ENCODE assay signal across 1 cellular context in the genomic region with DNA sequence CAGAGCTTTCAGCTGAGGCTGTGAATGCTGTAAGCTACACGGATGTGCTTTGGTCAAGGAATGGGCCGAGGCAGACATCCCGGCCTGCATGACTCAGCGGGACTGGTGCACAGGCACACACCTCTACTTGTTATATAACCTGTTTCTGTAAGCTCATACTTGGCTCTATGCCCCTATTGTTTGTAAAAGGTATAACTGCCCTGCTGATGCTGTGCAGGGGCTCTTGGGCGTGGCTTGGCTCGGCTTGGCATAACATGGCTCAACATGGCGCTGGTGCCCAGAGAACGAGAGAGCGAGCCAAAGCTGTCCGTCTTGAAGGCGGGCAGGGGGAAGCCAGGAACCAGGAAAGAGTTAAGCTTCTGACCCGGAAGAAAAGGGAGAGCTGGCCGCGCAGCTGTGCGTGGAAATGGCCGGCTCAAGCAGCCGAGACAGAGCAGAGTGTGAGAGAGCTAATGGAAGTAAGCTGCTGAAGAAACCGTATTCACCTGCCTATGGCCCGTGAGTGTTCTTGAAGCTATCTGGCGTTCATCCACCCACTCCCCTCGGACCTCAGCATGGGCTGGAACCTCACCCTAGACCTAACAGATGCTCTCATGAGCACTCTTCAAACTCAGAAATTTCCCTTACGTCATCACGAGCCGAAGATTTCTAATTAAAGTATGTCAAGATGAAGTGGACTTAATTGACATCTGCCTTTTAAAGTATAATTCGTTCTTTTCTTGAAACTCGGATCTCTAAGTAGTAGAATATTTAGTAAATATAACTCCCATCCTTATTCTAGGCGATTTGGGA.
A peak's percentile ranks its signal among the peaks of the same experiment; 100 is the strongest.
TF ChIP-seq lines count a peak whose summit lies in the region.

No MANE protein-coding gene starts in this region.

TF ChIP-seq in HCT116, 20 proteins besides CTCF, POLR2A, EP300 and RAD21 (continued from another document):
- TF ChIP-seq, protein P1, sequence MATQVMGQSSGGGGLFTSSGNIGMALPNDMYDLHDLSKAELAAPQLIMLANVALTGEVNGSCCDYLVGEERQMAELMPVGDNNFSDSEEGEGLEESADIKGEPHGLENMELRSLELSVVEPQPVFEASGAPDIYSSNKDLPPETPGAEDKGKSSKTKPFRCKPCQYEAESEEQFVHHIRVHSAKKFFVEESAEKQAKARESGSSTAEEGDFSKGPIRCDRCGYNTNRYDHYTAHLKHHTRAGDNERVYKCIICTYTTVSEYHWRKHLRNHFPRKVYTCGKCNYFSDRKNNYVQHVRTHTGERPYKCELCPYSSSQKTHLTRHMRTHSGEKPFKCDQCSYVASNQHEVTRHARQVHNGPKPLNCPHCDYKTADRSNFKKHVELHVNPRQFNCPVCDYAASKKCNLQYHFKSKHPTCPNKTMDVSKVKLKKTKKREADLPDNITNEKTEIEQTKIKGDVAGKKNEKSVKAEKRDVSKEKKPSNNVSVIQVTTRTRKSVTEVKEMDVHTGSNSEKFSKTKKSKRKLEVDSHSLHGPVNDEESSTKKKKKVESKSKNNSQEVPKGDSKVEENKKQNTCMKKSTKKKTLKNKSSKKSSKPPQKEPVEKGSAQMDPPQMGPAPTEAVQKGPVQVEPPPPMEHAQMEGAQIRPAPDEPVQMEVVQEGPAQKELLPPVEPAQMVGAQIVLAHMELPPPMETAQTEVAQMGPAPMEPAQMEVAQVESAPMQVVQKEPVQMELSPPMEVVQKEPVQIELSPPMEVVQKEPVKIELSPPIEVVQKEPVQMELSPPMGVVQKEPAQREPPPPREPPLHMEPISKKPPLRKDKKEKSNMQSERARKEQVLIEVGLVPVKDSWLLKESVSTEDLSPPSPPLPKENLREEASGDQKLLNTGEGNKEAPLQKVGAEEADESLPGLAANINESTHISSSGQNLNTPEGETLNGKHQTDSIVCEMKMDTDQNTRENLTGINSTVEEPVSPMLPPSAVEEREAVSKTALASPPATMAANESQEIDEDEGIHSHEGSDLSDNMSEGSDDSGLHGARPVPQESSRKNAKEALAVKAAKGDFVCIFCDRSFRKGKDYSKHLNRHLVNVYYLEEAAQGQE (IDR thresholded peaks at IDR 0.05; ENCODE audit: low read depth): no peak
- TF ChIP-seq SRF (IDR thresholded peaks at IDR 0.05; ENCODE audit: low read depth) (no peak; the same call in 1 of the 2 replicates), FOSL1 (IDR thresholded peaks at IDR 0.05; ENCODE audit: low read depth) (no peak), SIN3A (IDR thresholded peaks at IDR 0.05; ENCODE audit: low read depth) (0 out of 2 replicates have a peak, but pooled peaks have one; percentile 31), EZH2 (IDR thresholded peaks at IDR 0.05) (no peak), EZH2phosphoT487 (IDR thresholded peaks at IDR 0.05; ENCODE audit: borderline replicate concordance) (no peak), YY1 (IDR thresholded peaks at IDR 0.05; ENCODE audit: extremely low read depth, insufficient replicate concordance, low read depth, low read length) (peak; percentile 90), SP1 (IDR thresholded peaks at IDR 0.05; ENCODE audit: low read depth) (peak; percentile 51), POLR2AphosphoS5 (IDR thresholded peaks at IDR 0.05; ENCODE audit: low read depth, low read length) (peak; percentile 46; the same call in 1 of the 2 replicates), CBX3 (IDR thresholded peaks at IDR 0.05; ENCODE audit: low read depth) (peak; percentile 48; the same call in 1 of the 2 replicates), ZNF274 (IDR thresholded peaks at IDR 0.05; ENCODE audit: low read depth, low read length) (no peak), ZFX (IDR thresholded peaks at IDR 0.05) (no peak), CEBPB (IDR thresholded peaks at IDR 0.05; ENCODE audit: low read depth) (no peak), EGR1 (IDR thresholded peaks at IDR 0.05; ENCODE audit: low read depth) (0 out of 2 replicates have a peak, but pooled peaks have one; percentile 17)
- TF ChIP-seq, protein P2, sequence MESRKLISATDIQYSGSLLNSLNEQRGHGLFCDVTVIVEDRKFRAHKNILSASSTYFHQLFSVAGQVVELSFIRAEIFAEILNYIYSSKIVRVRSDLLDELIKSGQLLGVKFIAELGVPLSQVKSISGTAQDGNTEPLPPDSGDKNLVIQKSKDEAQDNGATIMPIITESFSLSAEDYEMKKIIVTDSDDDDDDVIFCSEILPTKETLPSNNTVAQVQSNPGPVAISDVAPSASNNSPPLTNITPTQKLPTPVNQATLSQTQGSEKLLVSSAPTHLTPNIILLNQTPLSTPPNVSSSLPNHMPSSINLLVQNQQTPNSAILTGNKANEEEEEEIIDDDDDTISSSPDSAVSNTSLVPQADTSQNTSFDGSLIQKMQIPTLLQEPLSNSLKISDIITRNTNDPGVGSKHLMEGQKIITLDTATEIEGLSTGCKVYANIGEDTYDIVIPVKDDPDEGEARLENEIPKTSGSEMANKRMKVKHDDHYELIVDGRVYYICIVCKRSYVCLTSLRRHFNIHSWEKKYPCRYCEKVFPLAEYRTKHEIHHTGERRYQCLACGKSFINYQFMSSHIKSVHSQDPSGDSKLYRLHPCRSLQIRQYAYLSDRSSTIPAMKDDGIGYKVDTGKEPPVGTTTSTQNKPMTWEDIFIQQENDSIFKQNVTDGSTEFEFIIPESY (IDR thresholded peaks at IDR 0.05; ENCODE audit: extremely low read depth, insufficient replicate concordance, low read length): no peak
- TF ChIP-seq, protein P3, sequence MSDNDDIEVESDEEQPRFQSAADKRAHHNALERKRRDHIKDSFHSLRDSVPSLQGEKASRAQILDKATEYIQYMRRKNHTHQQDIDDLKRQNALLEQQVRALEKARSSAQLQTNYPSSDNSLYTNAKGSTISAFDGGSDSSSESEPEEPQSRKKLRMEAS (IDR thresholded peaks at IDR 0.05): peak; percentile 53; the same call in 1 of the 2 replicates
- TF ChIP-seq, protein P4, sequence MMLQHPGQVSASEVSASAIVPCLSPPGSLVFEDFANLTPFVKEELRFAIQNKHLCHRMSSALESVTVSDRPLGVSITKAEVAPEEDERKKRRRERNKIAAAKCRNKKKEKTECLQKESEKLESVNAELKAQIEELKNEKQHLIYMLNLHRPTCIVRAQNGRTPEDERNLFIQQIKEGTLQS (IDR thresholded peaks at IDR 0.05): no peak
